In the genomic region with DNA sequence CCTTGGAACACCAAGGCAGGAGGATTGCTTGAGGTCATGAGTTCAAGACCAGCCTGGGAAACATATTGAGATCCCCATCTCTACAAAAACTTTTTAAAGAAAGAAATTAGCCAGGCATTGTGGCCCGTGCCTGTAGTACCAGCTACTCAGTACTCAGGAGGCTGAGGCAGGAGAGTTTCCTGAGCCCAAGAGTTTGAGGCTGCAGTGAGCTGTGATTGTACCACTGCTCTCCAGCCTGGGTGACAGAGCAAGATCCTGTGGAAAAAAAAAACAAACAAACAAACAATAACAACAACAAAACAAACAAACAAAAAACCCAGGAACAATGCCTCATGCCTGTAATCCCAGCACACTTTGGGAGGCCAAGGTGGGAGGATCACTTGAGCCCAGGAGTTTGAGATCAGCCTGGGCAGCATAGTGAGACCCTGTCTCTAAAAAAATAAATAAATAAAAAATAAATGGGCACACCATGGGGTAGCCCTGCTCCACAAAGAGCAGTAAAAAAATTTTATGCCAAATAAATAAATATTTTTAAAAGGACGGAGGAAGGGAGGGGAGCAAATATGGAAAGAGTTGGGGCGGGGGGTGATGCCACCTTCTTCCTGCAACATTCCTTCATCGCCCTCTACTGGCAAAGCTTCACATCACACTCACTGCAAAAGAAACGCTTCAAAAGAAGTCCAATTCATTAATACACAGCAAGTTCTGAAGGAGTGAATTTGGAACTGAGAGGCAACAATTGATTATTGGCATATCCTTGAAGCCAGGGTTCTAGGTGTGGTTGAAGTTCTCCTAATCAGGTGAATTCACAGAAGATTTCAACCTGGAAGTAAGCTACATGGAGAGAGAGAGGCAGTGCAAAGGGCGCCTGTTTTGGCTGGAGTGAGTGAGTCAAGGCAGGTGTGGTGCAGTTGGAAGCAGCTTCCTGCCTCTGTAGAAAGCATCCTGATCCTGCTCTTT, we compare ENCODE assay signal across 8 cellular contexts. TPM values are rescaled to one million over a fixed set of nuclear protein-coding genes. Genes with fewer than 3 reads are reported as not detected.
DNase-seq lines count a peak whose midpoint lies in the region; TF ChIP-seq lines count a peak whose summit lies in the region.

No MANE protein-coding gene starts in this region.

- no peaks in the 10 kb centered on the region for H3K36me3 Mint-ChIP-seq in HFFc6 (ENCODE audit: low read depth)

- no peaks in the 10 kb centered on the region for H4K20me1 ChIP-seq in OCI-LY3 (ENCODE audit: insufficient read depth, low read length)

- H3K4me1 ChIP-seq in OCI-LY3 (ENCODE audit: low read length) (peaks cover 14% of the 10 kb centered on the region), thyroid gland (peaks cover 0 to 3% of the 10 kb centered on the region in 2 donors)

- intact Hi-C loops in thyroid gland (cut with DNase I) (loop anchor here (5.0 to 10.0 kb wide), 3 partner anchors 67 to 425 kb away; no protein-coding TSS in a partner anchor), posterior vena cava (cut with DNase I) (loop anchor here in 1 of 2 donors (10.0 kb wide), 1 partner anchor 65 kb away; no protein-coding TSS in a partner anchor)

- 30 to 32% methylated on average over 6 of the region's 6 CpGs for WGBS in thyroid gland, 2 donors

- H3K79me2 ChIP-seq in OCI-LY3 (ENCODE audit: low read length), result no peaks in the 10 kb centered on the region

- H3K27me3 ChIP-seq in OCI-LY3 (ENCODE audit: low read depth, low read length) (no peaks in the 10 kb centered on the region), thyroid gland (no peaks in the 10 kb centered on the region)

- H3K9me3 ChIP-seq in OCI-LY3 (ENCODE audit: insufficient read depth, low read length), result no peaks in the 10 kb centered on the region
- H3K9me3 ChIP-seq in thyroid gland, result no peaks in the 10 kb centered on the region

- H3K4me3 ChIP-seq in OCI-LY3 (ENCODE audit: low read length) (peak overlapping the region; percentile 27; the same call in 1 of the 2 replicates), thyroid gland (replicated peaks in 1 of 3) (no peak overlapping the region)

- no peak overlapping the region for H3K4me3 Mint-ChIP-seq in HFFc6

- TF ChIP-seq CTCF in HFFc6 (IDR thresholded peaks at IDR 0.05), result peak; percentile 91
- peak; percentile 83 for TF ChIP-seq CTCF in OCI-LY3 (IDR thresholded peaks at IDR 0.05; ENCODE audit: low read depth, low read length)
- peak; percentile 72 to 94 (median 76) for TF ChIP-seq CTCF in thyroid gland (IDR thresholded peaks at IDR 0.05)

- peak overlapping the region; percentile 92 for H2AFZ ChIP-seq in OCI-LY3 (ENCODE audit: low read depth, low read length)

- no peaks in the 10 kb centered on the region for H3K9me3 Mint-ChIP-seq in HFFc6

- H3K9ac ChIP-seq in OCI-LY3 (ENCODE audit: low read length), result peak overlapping the region; percentile 38; the same call in 1 of the 2 replicates

- no peak for TF ChIP-seq POLR2A in thyroid gland (IDR thresholded peaks at IDR 0.05)

- no peak overlapping the region for H3K27ac ChIP-seq in OCI-LY3 (ENCODE audit: low read length)
- H3K27ac ChIP-seq in thyroid gland, result no peak overlapping the region

- no peaks in the 10 kb centered on the region; the same call in 1 of the 2 replicates for H3K27me3 Mint-ChIP-seq in HFFc6 (ENCODE audit: insufficient read depth)

- peak overlapping the region; percentile 54 for H3K4me2 ChIP-seq in OCI-LY3 (ENCODE audit: low read length)

- peaks cover 9% of the 10 kb centered on the region for H3K4me1 Mint-ChIP-seq in HFFc6 (ENCODE audit: low read depth)

- DNase-seq in ELF-1 (ENCODE audit: low read depth, low spot score), result peak; percentile 60
- peak; percentile 49 for DNase-seq in HFFc6
- peak; percentile 42 for DNase-seq in activated T-cell treated with anti-CD3 and anti-CD28 coated beads, Interleukin-2, amount 50 U/mL, for 1 hour
- DNase-seq in fibroblast of gingiva (ENCODE audit: low read depth), result peak; percentile 52
- DNase-seq in nucleus accumbens (lab: John Stamatoyannopoulos, UW), result peak in 36 of 56 donors; percentile 1 to 78 (median 26)
- peak; percentile 65 to 68 for DNase-seq in thyroid gland
- DNase-seq in posterior vena cava (ENCODE audit: low spot score), result no peak

- no peaks in the 10 kb centered on the region for H3K36me3 ChIP-seq in OCI-LY3 (replicated peaks; ENCODE audit: low read depth, low read length)
- no peaks in the 10 kb centered on the region for H3K36me3 ChIP-seq in thyroid gland

- H3K27ac Mint-ChIP-seq in HFFc6, result no peak overlapping the region

RNA-seq across cellular contexts. Expression of gene GNPTAB, which starts 8.8 kb away (rescaled TPM):
- total RNA-seq in HFFc6 (2021; fragmentation: NEBNext Ultra II Directional; extraction: Animal tissue kit (Norgen Biotek cat#: 25700)), result 10 to 100 TPM; 37.1 to 53.6 (median 44.9) TPM
- 10 to 100 TPM; 26.5 to 40.8 (median 36.6) TPM for total RNA-seq in thyroid gland
- total RNA-seq in posterior vena cava, result 10 to 100 TPM; 37.0 to 42.8 TPM

RNA-seq across cellular contexts. Expression of gene DRAM1, which starts 37.8 kb away (rescaled TPM):
- 100 to 1,000 TPM; 109 to 136 (median 122) TPM for total RNA-seq in HFFc6 (2021; fragmentation: NEBNext Ultra II Directional; extraction: Animal tissue kit (Norgen Biotek cat#: 25700))
- total RNA-seq in thyroid gland (10 to 100 TPM in 3 of 4 donors, 1 to 10 TPM in 1; 7.8 to 31.0 (median 14.1) TPM), posterior vena cava (10 to 100 TPM; 29.0 to 31.3 TPM)
